Comparison of ENCODE assay signal across 8 cellular contexts in genomic region chr6:118651282-118652050, GRCh38.
DNase-seq lines count a peak whose midpoint lies in the region; ATAC-seq and TF ChIP-seq lines count a peak whose summit lies in the region.

TSS of gene CEP85L (minus strand) at chr6:118651591. CDS start at chr6:118651269, 322 bp downstream.

- no peak for TF ChIP-seq CTCF in AG10803 (conservative IDR thresholded peaks at IDR 0.05; ENCODE audit: low read length)

- DNase-seq in AG10803 (ENCODE audit: low read depth), result peak; percentile 86
- DNase-seq in NCI-H446 (lab: John Stamatoyannopoulos, UW), result peak; percentile 81 to 93
- peak; percentile 75 for DNase-seq in activated CD4-positive, CD25-positive, alpha-beta regulatory T cell treated with anti-CD3 and anti-CD28 coated beads, Interleukin-2, amount 50 U/mL, for 16 hours (ENCODE audit: low read depth, low spot score)
- peak; percentile 88 for DNase-seq in central memory CD4-positive, alpha-beta T cell
- DNase-seq in islet precursor cell, result peak; percentile 96
- peak; percentile 75 to 90 (median 81) for DNase-seq in stimulated activated CD4-positive, alpha-beta T cell treated with anti-CD3 and anti-CD28 coated beads, Interleukin-12 subunit alpha, Interleukin-12 subunit beta, amount 100 ng/mL, for 48 hours (ENCODE audit: low read depth in 2 of 3, low spot score in 1 of 3)

- ATAC-seq in GM19043 (IDR thresholded peaks at IDR 0.05; ENCODE audit: low read depth, unreplicated experiment), result peak; percentile 79
- peak; percentile 89 for ATAC-seq in HG03354 (IDR thresholded peaks at IDR 0.05; ENCODE audit: poor library complexity, severe bottlenecking, unreplicated experiment)

- peak within 1 kb of the TSS; percentile 80 for H3K4me3 ChIP-seq in AG10803 (ENCODE audit: low read length)

Comparison
In these comparisons a context has a peak if more than half of its experiments do, and no peak if none do; other contexts are left out.
1. Peak in every context shown above with its lines: DNase-seq, ATAC-seq and H3K4me3 ChIP-seq.